ENCODE assay signal across 8 cellular contexts in genomic region chr7:14691597-14692203, GRCh38.
A peak's percentile ranks its signal among the peaks of the same experiment; 100 is the strongest.
DNase-seq lines count a peak whose midpoint lies in the region; ATAC-seq and TF ChIP-seq lines count a peak whose summit lies in the region.

No MANE protein-coding gene starts in this region.

- no peak overlapping the region; the same call in 1 of the 2 replicates for H3K27ac ChIP-seq in HL-60 (replicated peaks)
- no peak overlapping the region for H3K27ac ChIP-seq in SU-DHL-6 (ENCODE audit: low read depth, low read length)

- no peak overlapping the region for H3K4me3 ChIP-seq in HL-60 (replicated peaks; ENCODE audit: insufficient read depth, low read length)
- no peak overlapping the region for H3K4me3 ChIP-seq in SU-DHL-6 (ENCODE audit: insufficient read depth, low read length, poor library complexity, severe bottlenecking)

- H3F3A ChIP-seq in SU-DHL-6 (ENCODE audit: insufficient read depth), result no peaks in the 10 kb centered on the region

- intact Hi-C loops in Right ventricle myocardium inferior (cut with DNase I) (loop anchor here (2.0 kb wide), 1 partner anchor 1411 kb away; no protein-coding TSS in a partner anchor), cardiac septum (cut with DNase I) (loop anchor here (2.0 kb wide), 1 partner anchor 1411 kb away; no protein-coding TSS in a partner anchor)

- no peak overlapping the region for H3K4me2 ChIP-seq in SU-DHL-6 (ENCODE audit: low read depth, low read length, poor library complexity, severe bottlenecking)

- H2AFZ ChIP-seq in SU-DHL-6 (ENCODE audit: low read depth, low read length, severe bottlenecking), result no peak overlapping the region

- H3K27me3 ChIP-seq in HL-60 (ENCODE audit: insufficient read depth, poor library complexity, severe bottlenecking) (no peaks in the 10 kb centered on the region), SU-DHL-6 (ENCODE audit: low read length) (no peaks in the 10 kb centered on the region)

- no peak overlapping the region for H3K9ac ChIP-seq in SU-DHL-6 (ENCODE audit: low read length)

- no peaks in the 10 kb centered on the region for H3K9me2 ChIP-seq in SU-DHL-6 (replicated peaks; ENCODE audit: insufficient read depth, low read length)

- no peaks in the 10 kb centered on the region for H3K9me3 ChIP-seq in SU-DHL-6 (ENCODE audit: insufficient read depth, low read length)

- no peaks in the 10 kb centered on the region for H3K36me3 ChIP-seq in SU-DHL-6 (ENCODE audit: low read length)

- no peak for ATAC-seq in Right ventricle myocardium inferior
- ATAC-seq in HG03139 (IDR thresholded peaks at IDR 0.05; ENCODE audit: unreplicated experiment), result no peak

- no peaks in the 10 kb centered on the region for H4K20me1 ChIP-seq in SU-DHL-6 (ENCODE audit: low read depth, low read length)

- H3K79me2 ChIP-seq in SU-DHL-6 (ENCODE audit: insufficient read depth, low read length), result no peaks in the 10 kb centered on the region

- TF ChIP-seq CTCF in HL-60 (IDR thresholded peaks at IDR 0.05; ENCODE audit: insufficient read depth, low read length) (peak; percentile 48), SU-DHL-6 (IDR thresholded peaks at IDR 0.05; ENCODE audit: insufficient read depth, low read length, poor library complexity, severe bottlenecking) (peak; percentile 98)

- DNase-seq in Right ventricle myocardium inferior (ENCODE audit: missing footprints) (peak; percentile 15), cardiac septum (ENCODE audit: low spot score) (no peak), HL-60 (ENCODE audit: low read depth in 1 of 2, low spot score in 1 of 2) (peak; percentile 17 to 18), astrocyte of the hippocampus (ENCODE audit: low read depth, low spot score) (peak; percentile 67), iPS-NIHi7 (ENCODE audit: extremely low spot score) (peak; percentile 16)
- DNase-seq in stimulated activated CD4-positive, alpha-beta T cell treated with anti-CD3 and anti-CD28 coated beads, Interleukin-1b, Interleukin-23, amount 100 ng/mL, for 4 hours (ENCODE audit: low read depth in 2 of 2), result peak; percentile 23 to 35
